Comparison of ENCODE assay signal across 8 cellular contexts in the genomic region with DNA sequence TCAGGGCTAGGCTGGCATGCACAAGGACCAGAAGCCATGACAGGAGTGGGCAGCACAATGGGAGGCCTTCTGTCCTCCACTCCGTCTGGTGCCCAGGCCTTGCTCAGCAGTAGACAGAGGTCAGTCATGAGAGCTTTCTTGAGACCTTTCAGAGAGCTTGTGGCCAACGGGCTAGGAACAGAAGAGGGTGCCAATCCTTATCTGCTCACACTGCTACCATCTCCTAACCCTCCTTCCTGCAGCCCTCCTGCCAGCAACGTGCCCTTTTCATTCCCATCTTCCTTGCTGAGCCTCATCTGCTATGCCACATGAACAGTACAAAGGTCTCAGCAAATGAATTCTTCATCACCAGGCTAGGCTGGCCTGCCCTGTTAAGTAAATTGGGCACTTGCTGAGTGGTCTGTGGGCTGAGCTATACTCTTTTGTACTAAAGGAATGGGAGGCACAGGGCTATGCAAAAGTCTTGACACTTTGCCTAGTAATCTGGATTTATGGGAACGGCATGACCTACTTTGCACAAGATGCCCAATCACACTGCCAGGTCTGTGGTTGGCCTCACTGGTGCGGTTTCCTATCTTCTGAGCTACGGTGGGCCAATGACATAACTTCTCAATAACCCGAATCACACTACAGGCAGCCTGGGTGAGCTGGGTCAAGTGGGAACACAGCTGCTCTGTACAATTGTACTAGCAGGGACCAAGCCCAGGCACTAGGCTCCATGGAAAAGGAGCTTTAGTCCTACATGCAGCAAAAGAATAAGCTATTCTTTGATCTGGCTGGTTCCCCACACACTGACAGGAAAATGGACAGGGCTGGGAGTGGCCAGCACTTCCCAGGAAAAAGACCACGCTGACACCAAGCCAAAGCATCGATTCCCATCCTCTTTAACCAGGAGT. TPM values are rescaled to one million over a fixed set of nuclear protein-coding genes. Genes with fewer than 3 reads are reported as not detected.
A peak's percentile ranks its signal among the peaks of the same experiment; 100 is the strongest.
DNase-seq lines count a peak whose midpoint lies in the region; ATAC-seq and TF ChIP-seq lines count a peak whose summit lies in the region.

No MANE protein-coding gene starts in this region.

- peaks cover 86% of the 10 kb centered on the region for H3K79me2 ChIP-seq in Loucy (ENCODE audit: insufficient read depth, low read length)

- WGBS in heart right ventricle, 2 donors = 36 to 40% methylated on average over 9 of the region's 9 CpGs

- H3K9me3 ChIP-seq in Loucy (ENCODE audit: insufficient read depth, low read depth, low read length) (no peaks in the 10 kb centered on the region), heart right ventricle (no peaks in the 10 kb centered on the region)

- 0 out of 2 replicates have a peak, but pooled peaks cover 6% of the 10 kb centered on the region for H3K36me3 ChIP-seq in Loucy (ENCODE audit: insufficient read depth, low read length)
- no peaks in the 10 kb centered on the region for H3K36me3 ChIP-seq in heart right ventricle

- peak overlapping the region; percentile 84 for H3K4me2 ChIP-seq in Loucy (ENCODE audit: low read depth, low read length, poor library complexity, severe bottlenecking)

- peak overlapping the region; percentile 63 for H3K4me3 ChIP-seq in Loucy (ENCODE audit: low read length, poor library complexity, severe bottlenecking)
- H3K4me3 ChIP-seq in heart right ventricle = peak overlapping the region in 2 of 10 donors; percentile 1 to 9

- H4K20me1 ChIP-seq in Loucy (ENCODE audit: insufficient read depth, low read length, poor library complexity, severe bottlenecking) = peaks cover 53% of the 10 kb centered on the region

- H3K4me1 ChIP-seq in Loucy (ENCODE audit: insufficient read depth, low read length, poor library complexity, severe bottlenecking) (peaks cover 66% of the 10 kb centered on the region), heart right ventricle (peaks cover 11 to 83% (median 70%) of the 10 kb centered on the region in 9 donors)

- peak overlapping the region; percentile 42 to 90 (median 82) for H3K27ac ChIP-seq in heart right ventricle

- ATAC-seq in heart right ventricle = peak; percentile 78 to 90 (median 85)
- no peak for ATAC-seq in HG02678 (IDR thresholded peaks at IDR 0.05; ENCODE audit: unreplicated experiment)
- no peak for ATAC-seq in GM21723 (IDR thresholded peaks at IDR 0.05; ENCODE audit: unreplicated experiment)
- ATAC-seq in GM19397 (IDR thresholded peaks at IDR 0.05; ENCODE audit: unreplicated experiment) = no peak

- no peaks in the 10 kb centered on the region for H3K9me2 ChIP-seq in Loucy (replicated peaks; ENCODE audit: low read depth, low read length)

- peak overlapping the region; percentile 84 for H3K9ac ChIP-seq in Loucy (ENCODE audit: low read depth, low read length, poor library complexity, severe bottlenecking)

- H2AFZ ChIP-seq in Loucy (ENCODE audit: low read length) = no peak overlapping the region

- TF ChIP-seq CTCF in Loucy (conservative IDR thresholded peaks at IDR 0.05; ENCODE audit: low read length) = no peak
- TF ChIP-seq CTCF in heart right ventricle (IDR thresholded peaks at IDR 0.05) = no peak

- intact Hi-C loops in heart right ventricle (cut with DNase I) = loop anchor here in 5 of 10 donors (2.0 to 10.0 kb wide), 4 partner anchors 46 to 164 kb away; partner anchors contain the start of gene ELOVL5 (in 4 of the 5)

- H3F3A ChIP-seq in Loucy (ENCODE audit: low read depth) = peaks cover 23% of the 10 kb centered on the region

- H3K27me3 ChIP-seq in Loucy (ENCODE audit: insufficient read depth, low read length, poor library complexity, severe bottlenecking) (no peaks in the 10 kb centered on the region), heart right ventricle (no peaks in the 10 kb centered on the region)

- DNase-seq in activated effector memory CD4-positive, alpha-beta T cell treated with Interleukin-2 at 50 U/mL for 16 hours = peak; percentile 23
- peak; percentile 23 to 56 for DNase-seq in heart right ventricle
- DNase-seq in stimulated activated CD8-positive, alpha-beta memory T cell treated with anti-CD3 and anti-CD28 coated beads, Interleukin-4, amount 100 ng/mL, for 48 hours = peak; percentile 39
- DNase-seq in stimulated activated CD4-positive, alpha-beta T cell treated with anti-CD3 and anti-CD28 coated beads, Interleukin-12 subunit alpha, Interleukin-12 subunit beta, amount 100 ng/mL, for 4 hours = no peak

RNA-seq across cellular contexts. Expression of gene ELOVL5, which starts 47.8 kb away (rescaled TPM):
- total RNA-seq in heart right ventricle = 10 to 100 TPM; 16.9 to 48.1 (median 29.7) TPM
- 10 to 100 TPM; 17.1 to 39.0 TPM for polyA plus RNA-seq in heart right ventricle

Comparison
In these comparisons a context has a peak if more than half of its experiments do, and no peak if none do; other contexts are left out.
1. ATAC-seq: peak in heart right ventricle (8 of 8); none in HG02678 (single experiment), GM21723 (single experiment) and GM19397 (single experiment).